Comparison of ENCODE assay signal across 8 cellular contexts in the genomic region with DNA sequence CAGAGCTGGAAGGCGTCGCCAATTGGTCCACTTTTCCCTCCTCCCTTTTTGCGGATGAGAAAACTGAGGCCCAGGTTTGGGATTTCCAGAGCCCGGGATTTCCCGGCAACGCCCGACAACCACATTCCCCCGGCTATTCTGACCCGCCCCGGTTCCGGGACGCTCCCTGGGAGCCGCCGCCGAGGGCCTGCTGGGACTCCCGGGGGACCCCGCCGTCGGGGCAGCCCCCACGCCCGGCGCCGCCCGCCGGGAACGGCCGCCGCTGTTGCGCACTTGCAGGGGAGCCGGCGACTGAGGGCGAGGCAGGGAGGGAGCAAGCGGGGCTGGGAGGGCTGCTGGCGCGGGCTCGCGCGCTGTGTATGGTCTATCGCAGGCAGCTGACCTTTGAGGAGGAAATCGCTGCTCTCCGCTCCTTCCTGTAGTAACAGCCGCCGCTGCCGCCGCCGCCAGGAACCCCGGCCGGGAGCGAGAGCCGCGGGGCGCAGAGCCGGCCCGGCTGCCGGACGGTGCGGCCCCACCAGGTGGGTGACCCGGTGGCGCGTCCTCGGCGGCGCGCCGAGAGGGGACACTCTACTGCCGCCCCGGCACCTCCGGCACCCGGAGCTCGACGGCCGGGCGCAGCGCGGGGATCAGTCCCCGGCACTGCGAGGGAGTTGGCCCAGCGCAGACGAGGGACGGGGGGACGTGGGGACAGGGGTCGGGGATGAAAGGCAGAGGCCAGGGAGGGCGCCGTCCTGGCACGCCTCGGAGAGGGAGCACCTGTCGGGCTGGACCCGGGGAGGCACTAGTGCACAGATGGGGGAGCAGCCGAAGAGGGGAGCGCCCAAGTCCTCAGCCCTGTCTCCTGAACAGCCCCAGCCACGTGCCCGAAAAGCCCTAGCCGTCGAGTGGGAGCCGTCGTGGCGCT. TPM values are rescaled to one million over a fixed set of nuclear protein-coding genes. Genes with fewer than 3 reads are reported as not detected.
DNase-seq lines count a peak whose midpoint lies in the region; ATAC-seq, FAIRE-seq and TF ChIP-seq lines count a peak whose summit lies in the region.

A gene (plus strand): TSS at position 421 of the 907 bp plus-strand sequence. CDS start 914 bp downstream, outside the sequence.

- H3K27ac ChIP-seq in Karpas-422 (ENCODE audit: low read length): peak within 1 kb of the TSS; percentile 81
- peak within 1 kb of the TSS; percentile 40; the same call in 1 of the 2 replicates for H3K27ac ChIP-seq in VCaP
- H3K27ac ChIP-seq in skeletal muscle tissue (ENCODE audit: low read depth, low read length): peak within 1 kb of the TSS; percentile 88

- H3K9me3 ChIP-seq in Karpas-422 (ENCODE audit: low read length): no peaks in the 10 kb centered on the region
- H3K9me3 ChIP-seq in skeletal muscle tissue (ENCODE audit: control insufficient read depth in 3 of 3, low read length in 3 of 3): no peaks in the 10 kb centered on the region

- peak within 1 kb of the TSS; percentile 94 for H3K9ac ChIP-seq in Karpas-422 (ENCODE audit: low read length)
- peak within 1 kb of the TSS; percentile 80 to 88 (median 81) for H3K9ac ChIP-seq in skeletal muscle tissue (ENCODE audit: low read depth in 1 of 3, low read length in 3 of 3)

- H3K4me1 ChIP-seq in Karpas-422 (ENCODE audit: low read length) (peaks cover 53% of the 10 kb centered on the region), skeletal muscle tissue (ENCODE audit: control insufficient read depth in 3 of 3, insufficient read depth in 3 of 3, low read length in 3 of 3) (peaks cover 17 to 39% (median 24%) of the 10 kb centered on the region in 3 donors)

- H3K36me3 ChIP-seq in Karpas-422 (ENCODE audit: insufficient read depth, low read length): peaks cover 9% of the 10 kb centered on the region
- H3K36me3 ChIP-seq in bronchial epithelial cell (ENCODE audit: control insufficient read depth, insufficient read depth, low read length): no peaks in the 10 kb centered on the region
- H3K36me3 ChIP-seq in skeletal muscle tissue (ENCODE audit: control insufficient read depth in 3 of 3, insufficient read depth in 3 of 3, low read length in 3 of 3): peaks cover 0 to 9% (median 0%) of the 10 kb centered on the region in 3 donors

- DNase-seq in AG09319 (ENCODE audit: extremely low read depth, low read depth) (peak; percentile 63), Karpas-422 (peak; percentile 91), bronchial epithelial cell (ENCODE audit: low read depth) (peak; percentile 60), iPS-NIHi11 (ENCODE audit: low spot score) (peak; percentile 91)

- H3K4me2 ChIP-seq in Karpas-422 (ENCODE audit: low read depth, low read length, poor library complexity, severe bottlenecking): peak within 1 kb of the TSS; percentile 78

- no peak for FAIRE-seq in bronchial epithelial cell (lab: Jason Lieb, UNC)

- no peaks in the 10 kb centered on the region for H3K27me3 ChIP-seq in Karpas-422 (ENCODE audit: low read length)
- H3K27me3 ChIP-seq in bronchial epithelial cell (ENCODE audit: control insufficient read depth, insufficient read depth, low read length): no peaks in the 10 kb centered on the region
- no peaks in the 10 kb centered on the region for H3K27me3 ChIP-seq in skeletal muscle tissue (ENCODE audit: control insufficient read depth in 3 of 3, insufficient read depth in 3 of 3, low read length in 3 of 3)

- no peak for TF ChIP-seq CTCF in AG09319 (IDR thresholded peaks at IDR 0.05; ENCODE audit: low read depth, low read length)
- TF ChIP-seq CTCF in VCaP (conservative IDR thresholded peaks at IDR 0.05): no peak
- TF ChIP-seq CTCF in bronchial epithelial cell (IDR thresholded peaks at IDR 0.05; ENCODE audit: insufficient read depth, low read length, severe bottlenecking): no peak

- ATAC-seq in GM19025 (IDR thresholded peaks at IDR 0.05; ENCODE audit: low read depth, unreplicated experiment) (peak; percentile 48), GM18861 (IDR thresholded peaks at IDR 0.05; ENCODE audit: unreplicated experiment) (no peak)

- H2AFZ ChIP-seq in Karpas-422 (ENCODE audit: low read length): peak within 1 kb of the TSS; percentile 11; the same call in 1 of the 2 replicates

- H4K20me1 ChIP-seq in Karpas-422 (ENCODE audit: insufficient read depth, low read depth, low read length): no peaks in the 10 kb centered on the region

- H3K9me2 ChIP-seq in Karpas-422 (replicated peaks; ENCODE audit: insufficient read depth, low read length): no peaks in the 10 kb centered on the region

- peak within 1 kb of the TSS; percentile 85 for H3K4me3 ChIP-seq in Karpas-422 (ENCODE audit: low read length)
- H3K4me3 ChIP-seq in bronchial epithelial cell (ENCODE audit: low read depth, low read length): peak within 1 kb of the TSS; percentile 30
- peak within 1 kb of the TSS; percentile 75 to 78 (median 78) for H3K4me3 ChIP-seq in skeletal muscle tissue (ENCODE audit: low read length in 3 of 3)

- H3K79me2 ChIP-seq in Karpas-422 (ENCODE audit: low read length): peaks cover 54% of the 10 kb centered on the region

RNA-seq across cellular contexts. Expression of the gene that starts here (rescaled TPM):
- total RNA-seq in Karpas-422 (2014; rRNA removed; shearing (Covaris generic); ENCODE audit: low replicate concordance): 62.3 and 160 TPM in 2 replicates
- total RNA-seq in bronchial epithelial cell (1.3 TPM in 2 replicates), skeletal muscle tissue (18.3 TPM)

Comparison
In these comparisons a context has a peak if more than half of its experiments do, and no peak if none do; other contexts are left out.
1. H3K4me3 ChIP-seq: peak in every context shown above with its lines; median percentile 85 in Karpas-422; 78 in skeletal muscle tissue; 30 in bronchial epithelial cell.